In genomic region chr3:156751461-156752025, GRCh38 we compare ENCODE assay signal across 9 cellular contexts.
DNase-seq lines count a peak whose midpoint lies in the region; ATAC-seq, FAIRE-seq and TF ChIP-seq lines count a peak whose summit lies in the region.
"Had no signal": no experiment of that assay in that cellular context is flagged by ENCODE, and none has a peak within 500 bp of the region (broad histone marks: within the 10 kb centered on the region; RNA-seq: fewer than 3 reads in every experiment).

No MANE protein-coding gene starts in this region.

- 16 to 22% methylated on average over 3 to 10 of the region's 15 CpGs for WGBS in mesodermal cell (ENCODE audit: insufficient coverage in 2 of 2), 2 experiments
- 46% methylated on average over 14 of the region's 15 CpGs for WGBS in right lobe of liver (ENCODE audit: insufficient coverage, low coverage, low lambda C conversion rate, missing lambda C conversion rate)

- no peaks in the 10 kb centered on the region for H3K4me1 ChIP-seq in endothelial cell of umbilical vein (ENCODE audit: control insufficient read depth, extremely low read depth, insufficient read depth, low read length)
- H3K4me1 ChIP-seq in mesodermal cell (ENCODE audit: control insufficient read depth, insufficient read depth, low read length, poor library complexity, severe bottlenecking), result peaks cover 31% of the 10 kb centered on the region
- H3K4me1 ChIP-seq in right lobe of liver, result no peaks in the 10 kb centered on the region
- no peaks in the 10 kb centered on the region for H3K4me1 ChIP-seq in effector memory CD4-positive, alpha-beta T cell (ENCODE audit: control insufficient read depth, insufficient read depth, low read length, poor library complexity, severe bottlenecking)

- dilution Hi-C loops in endothelial cell of umbilical vein (cut with MboI; ENCODE audit: extremely low pct_ligation_motif_present, low sequenced_read_pairs), result no loop called here

- H3K27ac ChIP-seq in endothelial cell of umbilical vein (ENCODE audit: insufficient read depth, low read depth, low read length) (no peak overlapping the region), mesodermal cell (ENCODE audit: low read depth, low read length, severe bottlenecking) (peak overlapping the region; percentile 94), right lobe of liver (no peak overlapping the region)
- H3K27ac ChIP-seq in effector memory CD4-positive, alpha-beta T cell (ENCODE audit: insufficient read depth, low read length, poor library complexity, severe bottlenecking), result no peak overlapping the region

- peak overlapping the region; percentile 34 for H3K4me3 ChIP-seq in AG04449 (ENCODE audit: low read depth, low read length)
- H3K4me3 ChIP-seq in endothelial cell of umbilical vein (replicated peaks in 1 of 3; ENCODE audit: insufficient read depth in 1 of 3, low read depth in 1 of 3, low read length in 3 of 3), result no peak overlapping the region
- no peak overlapping the region for H3K4me3 ChIP-seq in mesodermal cell (ENCODE audit: extremely low read depth, insufficient read depth, low read length, poor library complexity, severe bottlenecking)
- H3K4me3 ChIP-seq in right lobe of liver, result no peak overlapping the region
- no peak overlapping the region for H3K4me3 ChIP-seq in effector memory CD4-positive, alpha-beta T cell (ENCODE audit: insufficient read depth, low read depth, low read length, poor library complexity, severe bottlenecking)

- DNase-seq in AG04449 (ENCODE audit: low read depth, low spot score), result peak; percentile 75
- peak; percentile 97 for DNase-seq in M059J (ENCODE audit: low read depth)
- peak; percentile 18 for DNase-seq in endothelial cell of umbilical vein (ENCODE audit: low read depth, low spot score)
- DNase-seq in right lobe of liver, result no peak
- DNase-seq in effector memory CD4-positive, alpha-beta T cell, result no peak
- DNase-seq in DMS79 (lab: John Stamatoyannopoulos, UW), result no peak
- DNase-seq in frontal cortex (ENCODE audit: low spot score in 2 of 2), result no peak
- DNase-seq: immature natural killer cell had no signal

- no peak overlapping the region for H3K4me2 ChIP-seq in endothelial cell of umbilical vein (ENCODE audit: insufficient read depth, low read length)

- no peak for TF ChIP-seq POLR2A in endothelial cell of umbilical vein (IDR thresholded peaks at IDR 0.05; ENCODE audit: low read depth, low read length)
- no peak for TF ChIP-seq POLR2A in right lobe of liver (IDR thresholded peaks at IDR 0.05)

- no peaks in the 10 kb centered on the region for H3K27me3 ChIP-seq in endothelial cell of umbilical vein (ENCODE audit: control insufficient read depth in 2 of 2, insufficient read depth in 2 of 2, low read length in 2 of 2)
- no peaks in the 10 kb centered on the region for H3K27me3 ChIP-seq in right lobe of liver
- no peaks in the 10 kb centered on the region for H3K27me3 ChIP-seq in effector memory CD4-positive, alpha-beta T cell (replicated peaks; ENCODE audit: control insufficient read depth, insufficient read depth, low read length, poor library complexity, severe bottlenecking)

- no peak for ATAC-seq in right lobe of liver

- peak overlapping the region; percentile 83 for H2AFZ ChIP-seq in endothelial cell of umbilical vein (ENCODE audit: low read depth, low read length)

- H3K36me3 ChIP-seq in endothelial cell of umbilical vein (ENCODE audit: control insufficient read depth in 2 of 2, extremely low read depth in 1 of 2, insufficient read depth in 2 of 2, low read length in 2 of 2) (no peaks in the 10 kb centered on the region), mesodermal cell (ENCODE audit: control insufficient read depth, insufficient read depth, low read length) (no peaks in the 10 kb centered on the region), right lobe of liver (no peaks in the 10 kb centered on the region)
- H3K36me3 ChIP-seq in effector memory CD4-positive, alpha-beta T cell (ENCODE audit: control insufficient read depth, insufficient read depth, low read length), result no peaks in the 10 kb centered on the region

- H3K9me1 ChIP-seq in endothelial cell of umbilical vein (replicated peaks; ENCODE audit: control insufficient read depth, extremely low read depth, insufficient read depth, low read length), result no peaks in the 10 kb centered on the region

- peak; percentile 31 for FAIRE-seq in endothelial cell of umbilical vein (lab: Jason Lieb, UNC)
- no peak for FAIRE-seq in frontal cortex (lab: Jason Lieb, UNC)

- H3K9ac ChIP-seq in endothelial cell of umbilical vein (replicated peaks; ENCODE audit: extremely low read depth, insufficient read depth, low read length), result no peak overlapping the region

- TF ChIP-seq CTCF in AG04449 (IDR thresholded peaks at IDR 0.05; ENCODE audit: insufficient read depth, low read length, missing control alignments) (peak; percentile 23), endothelial cell of umbilical vein (IDR thresholded peaks at IDR 0.05; ENCODE audit: extremely low read depth in 1 of 2, insufficient read depth in 1 of 2, low read depth in 1 of 2, low read length in 2 of 2) (no peak), right lobe of liver (IDR thresholded peaks at IDR 0.05) (no peak)

- CTCF ChIA-PET in AG04449 (lab: Yijun Ruan, JAX), result interaction anchor here (1.0 to 2.3 kb wide), 6 partner anchors 10 to 384 kb away, joined by 3 to 11 read pairs (median 4); no protein-coding TSS in a partner anchor
- CTCF ChIA-PET in endothelial cell of umbilical vein (lab: Charles Lee), result interaction anchor here (0.5 to 2.0 kb wide), 6 partner anchors 9 to 704 kb away, joined by 3 to 6 read pairs (median 4); no protein-coding TSS in a partner anchor

- POLR2A ChIA-PET in AG04449 (lab: Yijun Ruan, JAX) (interaction anchor here (0.8 to 2.1 kb wide), 13 partner anchors 11 to 337 kb away, joined by 3 to 10 read pairs (median 3); partner anchors contain the start of gene SSR3), endothelial cell of umbilical vein (lab: Charles Lee) (interaction anchor here (1.0 kb wide), 1 partner anchor 10 kb away, joined by 3 read pairs; no protein-coding TSS in a partner anchor)

- no peaks in the 10 kb centered on the region for H3K79me2 ChIP-seq in endothelial cell of umbilical vein (ENCODE audit: control insufficient read depth, insufficient read depth, low read length)

- no TSS peak for BruUV-seq in endothelial cell of umbilical vein (replicated peaks; lab: Mats Ljungman, UMichigan)

- H4K20me1 ChIP-seq in endothelial cell of umbilical vein (replicated peaks; ENCODE audit: control insufficient read depth, extremely low read depth, insufficient read depth, low read length), result no peaks in the 10 kb centered on the region

- intact Hi-C loops in endothelial cell of umbilical vein (cut with micrococcal nuclease) (no loop called here), right lobe of liver (cut with DNase I) (no loop called here)

- H3K9me3 ChIP-seq in endothelial cell of umbilical vein (replicated peaks; ENCODE audit: control insufficient read depth, insufficient read depth, low read length), result no peaks in the 10 kb centered on the region
- peaks cover 10% of the 10 kb centered on the region for H3K9me3 ChIP-seq in mesodermal cell (ENCODE audit: control insufficient read depth, low read length)
- H3K9me3 ChIP-seq in right lobe of liver, result no peaks in the 10 kb centered on the region
- no peaks in the 10 kb centered on the region for H3K9me3 ChIP-seq in effector memory CD4-positive, alpha-beta T cell (ENCODE audit: control insufficient read depth, low read length)

TF ChIP-seq in endothelial cell of umbilical vein, 7 proteins besides CTCF, POLR2A, EP300 and RAD21:
- no peak for TF ChIP-seq MYC (IDR thresholded peaks at IDR 0.05; ENCODE audit: low read depth, low read length)
- TF ChIP-seq GATA2 (IDR thresholded peaks at IDR 0.05; ENCODE audit: insufficient read depth, insufficient read length, low read depth, low read length), result peak; percentile 16
- no peak for TF ChIP-seq FOS (IDR thresholded peaks at IDR 0.05; ENCODE audit: borderline replicate concordance, insufficient read depth, low read length)
- no peak for TF ChIP-seq EZH2 (IDR thresholded peaks at IDR 0.05; ENCODE audit: borderline replicate concordance, low read depth, low read length, severe bottlenecking)
TF ChIP-seq in endothelial cell of umbilical vein: peak in this region for 1.

Comparison
In these comparisons a context has a peak if more than half of its experiments do, and no peak if none do; other contexts are left out.
1. DNase-seq: peak in AG04449 (single experiment), M059J (single experiment) and endothelial cell of umbilical vein (single experiment); none in right lobe of liver (0 of 3), effector memory CD4-positive, alpha-beta T cell (0 of 3), DMS79 (single experiment) and frontal cortex (0 of 2).